Comparison of ENCODE assay signal across 1 cellular context in genomic region chr7:81433692-81434331, GRCh38.
A peak's percentile ranks its signal among the peaks of the same experiment; 100 is the strongest.
TF ChIP-seq lines count a peak whose summit lies in the region.

No MANE protein-coding gene starts in this region.

TF ChIP-seq in IMR-90, 13 proteins besides CTCF, POLR2A, EP300 and RAD21:
- TF ChIP-seq MAFK (IDR thresholded peaks at IDR 0.05; ENCODE audit: low read depth, low read length), result no peak
- TF ChIP-seq RFX5 (IDR thresholded peaks at IDR 0.05; ENCODE audit: low read depth, low read length), result no peak
- TF ChIP-seq CEBPB (IDR thresholded peaks at IDR 0.05; ENCODE audit: low read depth, low read length), result 0 out of 2 replicates have a peak, but pooled peaks have one; percentile 25
